19 cellular contexts compared by ENCODE assay signal in genomic region chr10:91042069-91042468, GRCh38.
"Had no signal": no experiment of that assay in that cellular context is flagged by ENCODE, and none has a peak within 500 bp of the region (broad histone marks: within the 10 kb centered on the region; RNA-seq: fewer than 3 reads in every experiment).

No MANE protein-coding gene starts in this region.

- H3K4me3 ChIP-seq: hepatocyte, ovary, prostate gland, transverse colon, vagina had no signal

- H3K27me3 ChIP-seq: hepatocyte, ovary, transverse colon, vagina had no signal

- H3K4me3 Mint-ChIP-seq: activated CD4-positive, alpha-beta memory T cell treated with anti-CD3 and anti-CD28 coated beads, Interleukin-2, amount 10 ng/mL, durations not matched to agents 7 days and 5 days; activated CD4-positive, alpha-beta T cell treated with anti-CD3 and anti-CD28 coated beads, Interleukin-2, amount 10 ng/mL, durations not matched to agents 24 days and 14 days; activated naive CD4-positive, alpha-beta T cell treated with anti-CD3 and anti-CD28 coated beads, Interleukin-2, amount 50 U/mL, for 24 hours; activated T-cell treated with anti-CD3 and anti-CD28 coated beads, Interleukin-2, amount 50 U/mL, for 72 hours; brain; natural killer cell treated with Interleukin-12 subunit alpha and Interleukin-12 subunit beta and Interleukin-15 and Interleukin-18, amount 100 ng/mL, for 72 hours had no signal

- H3K27ac Mint-ChIP-seq: activated CD4-positive, alpha-beta memory T cell treated with anti-CD3 and anti-CD28 coated beads, Interleukin-2, amount 10 ng/mL, durations not matched to agents 7 days and 5 days; activated CD4-positive, alpha-beta T cell treated with anti-CD3 and anti-CD28 coated beads, Interleukin-2, amount 10 ng/mL, durations not matched to agents 24 days and 14 days; activated naive CD4-positive, alpha-beta T cell treated with anti-CD3 and anti-CD28 coated beads, Interleukin-2, amount 50 U/mL, for 24 hours; activated T-cell treated with anti-CD3 and anti-CD28 coated beads, Interleukin-2, amount 50 U/mL, for 72 hours; natural killer cell treated with Interleukin-12 subunit alpha and Interleukin-12 subunit beta and Interleukin-15 and Interleukin-18, amount 100 ng/mL, for 72 hours had no signal

- H3K36me3 Mint-ChIP-seq: activated naive CD4-positive, alpha-beta T cell treated with anti-CD3 and anti-CD28 coated beads, Interleukin-2, amount 50 U/mL, for 24 hours; brain; natural killer cell treated with Interleukin-12 subunit alpha and Interleukin-12 subunit beta and Interleukin-15 and Interleukin-18, amount 100 ng/mL, for 72 hours had no signal

- H3K36me3 ChIP-seq: neutrophil, ovary, prostate gland, transverse colon, vagina had no signal

- H3K4me1 ChIP-seq: prostate gland, transverse colon, vagina had no signal

- DNase-seq: activated CD4-positive, alpha-beta memory T cell treated with anti-CD3 and anti-CD28 coated beads, Interleukin-2, amount 10 ng/mL, durations not matched to agents 7 days and 5 days; activated CD4-positive, alpha-beta T cell treated with anti-CD3 and anti-CD28 coated beads, Interleukin-2, amount 10 ng/mL, durations not matched to agents 24 days and 14 days; activated gamma-delta T cell; activated T-cell treated with anti-CD3 and anti-CD28 coated beads, Interleukin-2, amount 50 U/mL, for 72 hours; aorta; kidney glomerular epithelial cell; left ventricle myocardium superior; midbrain; ovary; stimulated activated CD4-positive, alpha-beta T cell treated with anti-CD3 and anti-CD28 coated beads, Interleukin-1b, Interleukin-23, amount 100 ng/mL, for 48 hours; transverse colon had no signal

- H3K9me3 Mint-ChIP-seq: activated CD4-positive, alpha-beta memory T cell treated with anti-CD3 and anti-CD28 coated beads, Interleukin-2, amount 10 ng/mL, durations not matched to agents 7 days and 5 days; activated CD4-positive, alpha-beta T cell treated with anti-CD3 and anti-CD28 coated beads, Interleukin-2, amount 10 ng/mL, durations not matched to agents 24 days and 14 days; activated naive CD4-positive, alpha-beta T cell treated with anti-CD3 and anti-CD28 coated beads, Interleukin-2, amount 50 U/mL, for 24 hours; activated T-cell treated with anti-CD3 and anti-CD28 coated beads, Interleukin-2, amount 50 U/mL, for 72 hours; natural killer cell treated with Interleukin-12 subunit alpha and Interleukin-12 subunit beta and Interleukin-15 and Interleukin-18, amount 100 ng/mL, for 72 hours had no signal

- H3K4me1 Mint-ChIP-seq: activated CD4-positive, alpha-beta memory T cell treated with anti-CD3 and anti-CD28 coated beads, Interleukin-2, amount 10 ng/mL, durations not matched to agents 7 days and 5 days; activated CD4-positive, alpha-beta T cell treated with anti-CD3 and anti-CD28 coated beads, Interleukin-2, amount 10 ng/mL, durations not matched to agents 24 days and 14 days; activated naive CD4-positive, alpha-beta T cell treated with anti-CD3 and anti-CD28 coated beads, Interleukin-2, amount 50 U/mL, for 24 hours had no signal

- H3K9me3 ChIP-seq: neutrophil, ovary, prostate gland, transverse colon, vagina had no signal

- H3K27ac ChIP-seq: epithelial cell of prostate, hepatocyte, neutrophil, ovary, prostate gland, transverse colon, vagina had no signal
